In genomic region chr1:243851129-243851756, GRCh38 we compare ENCODE assay signal across 8 cellular contexts. TPM values are rescaled to one million over a fixed set of nuclear protein-coding genes. Genes with fewer than 3 reads are reported as not detected.
A peak's percentile ranks its signal among the peaks of the same experiment; 100 is the strongest.
DNase-seq lines count a peak whose midpoint lies in the region; ATAC-seq, FAIRE-seq and TF ChIP-seq lines count a peak whose summit lies in the region.

No MANE protein-coding gene starts in this region.

- H3K4me3 Mint-ChIP-seq in activated naive CD4-positive, alpha-beta T cell treated with anti-CD3 and anti-CD28 coated beads for 36 hours = peak overlapping the region; percentile 80

- H3K27ac Mint-ChIP-seq in activated naive CD4-positive, alpha-beta T cell treated with anti-CD3 and anti-CD28 coated beads for 36 hours = peak overlapping the region; percentile 81

- intact Hi-C loops in activated naive CD4-positive, alpha-beta T cell treated with anti-CD3 and anti-CD28 coated beads for 36 hours (cut with micrococcal nuclease) = loop anchor here (1.0 to 2.0 kb wide), 4 partner anchors 66 to 802 kb away; partner anchors contain the start of gene DESI2
- intact Hi-C loops in PC-3 (cut with micrococcal nuclease) (loop anchor here (5.0 kb wide), 1 partner anchor 311 kb away; no protein-coding TSS in a partner anchor), endothelial cell of umbilical vein (cut with micrococcal nuclease) (loop anchor here (1.0 to 5.0 kb wide), 3 partner anchors 364 to 509 kb away; no protein-coding TSS in a partner anchor)

- H3K36me3 ChIP-seq in PC-3 (ENCODE audit: low read depth, low read length) = no peaks in the 10 kb centered on the region
- no peaks in the 10 kb centered on the region for H3K36me3 ChIP-seq in endothelial cell of umbilical vein (ENCODE audit: control insufficient read depth in 2 of 2, extremely low read depth in 1 of 2, insufficient read depth in 2 of 2, low read length in 2 of 2)
- no peaks in the 10 kb centered on the region for H3K36me3 ChIP-seq in neuron (ENCODE audit: insufficient read depth, low read length)

- H3K27me3 Mint-ChIP-seq in activated naive CD4-positive, alpha-beta T cell treated with anti-CD3 and anti-CD28 coated beads for 36 hours (ENCODE audit: low read depth) = peaks cover 7% of the 10 kb centered on the region

- TF ChIP-seq POLR2A in endothelial cell of umbilical vein (IDR thresholded peaks at IDR 0.05; ENCODE audit: low read depth, low read length) = no peak
- TF ChIP-seq POLR2A in GM18505 (IDR thresholded peaks at IDR 0.05; ENCODE audit: borderline replicate concordance, extremely low read depth, insufficient read depth, insufficient read length) = no peak

- H3K9me3 ChIP-seq in PC-3 (ENCODE audit: low read length) (no peaks in the 10 kb centered on the region), endothelial cell of umbilical vein (replicated peaks; ENCODE audit: control insufficient read depth, insufficient read depth, low read length) (no peaks in the 10 kb centered on the region), neuron (ENCODE audit: low read length) (no peaks in the 10 kb centered on the region)

- H3K9ac ChIP-seq in PC-3 (ENCODE audit: low read length) (peak overlapping the region; percentile 93), endothelial cell of umbilical vein (replicated peaks; ENCODE audit: extremely low read depth, insufficient read depth, low read length) (peak overlapping the region; percentile 89)

- peak; percentile 41 for DNase-seq in activated naive CD4-positive, alpha-beta T cell treated with anti-CD3 and anti-CD28 coated beads for 36 hours
- DNase-seq in activated naive CD4-positive, alpha-beta T cell treated with Interleukin-2 at 50 U/mL for 16 hours = no peak
- no peak for DNase-seq in PC-3
- no peak for DNase-seq in endothelial cell of umbilical vein (ENCODE audit: low read depth, low spot score)

- H3K9me3 Mint-ChIP-seq in activated naive CD4-positive, alpha-beta T cell treated with anti-CD3 and anti-CD28 coated beads for 36 hours = no peaks in the 10 kb centered on the region

- BruUV-seq in PC-3 (replicated peaks; lab: Mats Ljungman, UMichigan) = TSS peak; percentile 80
- BruUV-seq in endothelial cell of umbilical vein (replicated peaks; lab: Mats Ljungman, UMichigan) = TSS peak; percentile 63

- no peaks in the 10 kb centered on the region for H3K9me1 ChIP-seq in endothelial cell of umbilical vein (replicated peaks; ENCODE audit: control insufficient read depth, extremely low read depth, insufficient read depth, low read length)

- FAIRE-seq in endothelial cell of umbilical vein (lab: Jason Lieb, UNC) = peak; percentile 18

- peak overlapping the region; percentile 88 for H3K4me2 ChIP-seq in PC-3 (ENCODE audit: low read length)
- peak overlapping the region; percentile 99 for H3K4me2 ChIP-seq in endothelial cell of umbilical vein (ENCODE audit: insufficient read depth, low read length)

- peaks cover 29% of the 10 kb centered on the region for H3K4me1 ChIP-seq in PC-3 (ENCODE audit: insufficient read depth, low read length)
- H3K4me1 ChIP-seq in endothelial cell of umbilical vein (ENCODE audit: control insufficient read depth, extremely low read depth, insufficient read depth, low read length) = peaks cover 17% of the 10 kb centered on the region
- peaks cover 29% of the 10 kb centered on the region for H3K4me1 ChIP-seq in neuron (ENCODE audit: insufficient read depth, low read length)

- dilution Hi-C loops in endothelial cell of umbilical vein (cut with MboI; ENCODE audit: extremely low pct_ligation_motif_present, low sequenced_read_pairs) = no loop called here

- H4K20me1 ChIP-seq in PC-3 (ENCODE audit: low read length) (no peaks in the 10 kb centered on the region; the same call in 1 of the 2 replicates), endothelial cell of umbilical vein (replicated peaks; ENCODE audit: control insufficient read depth, extremely low read depth, insufficient read depth, low read length) (peaks cover 2% of the 10 kb centered on the region)

- H3K27ac ChIP-seq in PC-3 (ENCODE audit: low read length) = peak overlapping the region; percentile 88
- peak overlapping the region; percentile 93 for H3K27ac ChIP-seq in endothelial cell of umbilical vein (ENCODE audit: insufficient read depth, low read depth, low read length)

- H2AFZ ChIP-seq in PC-3 (ENCODE audit: low read length) (peak overlapping the region; percentile 88), endothelial cell of umbilical vein (ENCODE audit: low read depth, low read length) (peak overlapping the region; percentile 86), neuron (ENCODE audit: low read depth, low read length) (peak overlapping the region; percentile 90)

- no peaks in the 10 kb centered on the region for H3K9me2 ChIP-seq in PC-3 (replicated peaks; ENCODE audit: low read length)

- ATAC-seq in PC-3 (no peak), esophagus mucosa (no peak), GM18858 (IDR thresholded peaks at IDR 0.05; ENCODE audit: unreplicated experiment) (no peak), GM18505 (IDR thresholded peaks at IDR 0.05; ENCODE audit: unreplicated experiment) (no peak)

- POLR2A ChIA-PET in PC-3 (lab: Charles Lee; ENCODE audit: unreplicated experiment) (no interaction called here), endothelial cell of umbilical vein (lab: Charles Lee) (no interaction called here)

- CTCF ChIA-PET in activated naive CD4-positive, alpha-beta T cell treated with anti-CD3 and anti-CD28 coated beads for 36 hours (lab: Charles Lee) = no interaction called here
- CTCF ChIA-PET in PC-3 (lab: Charles Lee) (no interaction called here), endothelial cell of umbilical vein (lab: Charles Lee) (no interaction called here)

- H3K27me3 ChIP-seq in PC-3 (ENCODE audit: low read length) = no peaks in the 10 kb centered on the region
- no peaks in the 10 kb centered on the region for H3K27me3 ChIP-seq in endothelial cell of umbilical vein (ENCODE audit: control insufficient read depth in 2 of 2, insufficient read depth in 2 of 2, low read length in 2 of 2)
- no peaks in the 10 kb centered on the region for H3K27me3 ChIP-seq in neuron (ENCODE audit: insufficient read depth, low read length)

- H3K36me3 Mint-ChIP-seq in activated naive CD4-positive, alpha-beta T cell treated with anti-CD3 and anti-CD28 coated beads for 36 hours (ENCODE audit: low read depth) = no peaks in the 10 kb centered on the region

- peak overlapping the region; percentile 70 for H3K4me3 ChIP-seq in PC-3 (ENCODE audit: low read length)
- H3K4me3 ChIP-seq in endothelial cell of umbilical vein (replicated peaks in 1 of 3; ENCODE audit: insufficient read depth in 1 of 3, low read depth in 1 of 3, low read length in 3 of 3) = peak overlapping the region; percentile 36 to 71 (median 61)
- H3K4me3 ChIP-seq in neuron (ENCODE audit: low read length) = peak overlapping the region; percentile 98

- no peak for TF ChIP-seq CTCF in PC-3 (conservative IDR thresholded peaks at IDR 0.05; ENCODE audit: low read depth, low read length)
- TF ChIP-seq CTCF in endothelial cell of umbilical vein (IDR thresholded peaks at IDR 0.05; ENCODE audit: extremely low read depth in 1 of 2, insufficient read depth in 1 of 2, low read depth in 1 of 2, low read length in 2 of 2) = no peak

- H3K79me2 ChIP-seq in PC-3 (ENCODE audit: low read length) = peaks cover 29% of the 10 kb centered on the region
- H3K79me2 ChIP-seq in endothelial cell of umbilical vein (ENCODE audit: control insufficient read depth, insufficient read depth, low read length) = peaks cover 23% of the 10 kb centered on the region

- no peaks in the 10 kb centered on the region for H3F3A ChIP-seq in PC-3 (ENCODE audit: low read length, unreplicated experiment)

- H3K4me1 Mint-ChIP-seq in activated naive CD4-positive, alpha-beta T cell treated with anti-CD3 and anti-CD28 coated beads for 36 hours (ENCODE audit: low read depth) = peaks cover 28% of the 10 kb centered on the region

TF ChIP-seq in endothelial cell of umbilical vein, 7 proteins besides CTCF, POLR2A, EP300 and RAD21:
- TF ChIP-seq MYC (IDR thresholded peaks at IDR 0.05; ENCODE audit: low read depth, low read length) = no peak
- no peak for TF ChIP-seq MAX (IDR thresholded peaks at IDR 0.05; ENCODE audit: insufficient read depth, insufficient read length)
- TF ChIP-seq EZH2 (IDR thresholded peaks at IDR 0.05; ENCODE audit: borderline replicate concordance, low read depth, low read length, severe bottlenecking) = no peak
- TF ChIP-seq POLR2AphosphoS5 (IDR thresholded peaks at IDR 0.05; ENCODE audit: insufficient read depth, low read depth, low read length) = no peak
- no peak for TF ChIP-seq GATA2 (IDR thresholded peaks at IDR 0.05; ENCODE audit: insufficient read depth, insufficient read length, low read depth, low read length)
- TF ChIP-seq JUN (IDR thresholded peaks at IDR 0.05; ENCODE audit: borderline replicate concordance, insufficient read depth, insufficient read length, low read depth) = no peak
- no peak for TF ChIP-seq FOS (IDR thresholded peaks at IDR 0.05; ENCODE audit: borderline replicate concordance, insufficient read depth, low read length)
TF ChIP-seq in endothelial cell of umbilical vein: peak in this region for 0.

RNA-seq across cellular contexts. Expression of gene AKT3, which starts 1.2 kb away (rescaled TPM):
- 10 to 100 TPM; 19.1 to 21.5 TPM for total RNA-seq in activated naive CD4-positive, alpha-beta T cell treated with anti-CD3 and anti-CD28 coated beads for 36 hours
- total RNA-seq in PC-3 (2014; rRNA removed) = 18.7 and 24.6 TPM in 2 replicates
- 97.1 and 98.2 TPM in 2 replicates for total RNA-seq in endothelial cell of umbilical vein
- 18.2 and 20.6 TPM in 2 replicates for polyA plus RNA-seq in endothelial cell of umbilical vein
- polyA plus RNA-seq in endothelial cell of umbilical vein (2011; cell fraction: cytosol; rRNA removed) = 21.5 and 21.7 TPM in 2 replicates
- polyA plus RNA-seq in endothelial cell of umbilical vein (2011; cell fraction: nucleus; rRNA removed) = 36.3 and 44.6 TPM in 2 replicates
- polyA plus RNA-seq in endothelial cell of umbilical vein (2012) = 30.7 and 41.2 TPM in 2 replicates
- polyA minus RNA-seq in endothelial cell of umbilical vein = 42.2 and 44.8 TPM in 2 replicates
- 0.10 TPM for polyA minus RNA-seq in endothelial cell of umbilical vein (2011; cell fraction: cytosol; rRNA and poly(A)+ RNA removed)
- 83.3 and 96.8 TPM in 2 replicates for polyA minus RNA-seq in endothelial cell of umbilical vein (2011; cell fraction: nucleus; rRNA and poly(A)+ RNA removed)
- 4.1 TPM for total RNA-seq in esophagus mucosa
